ENCODE assay signal across 8 cellular contexts in the genomic region with DNA sequence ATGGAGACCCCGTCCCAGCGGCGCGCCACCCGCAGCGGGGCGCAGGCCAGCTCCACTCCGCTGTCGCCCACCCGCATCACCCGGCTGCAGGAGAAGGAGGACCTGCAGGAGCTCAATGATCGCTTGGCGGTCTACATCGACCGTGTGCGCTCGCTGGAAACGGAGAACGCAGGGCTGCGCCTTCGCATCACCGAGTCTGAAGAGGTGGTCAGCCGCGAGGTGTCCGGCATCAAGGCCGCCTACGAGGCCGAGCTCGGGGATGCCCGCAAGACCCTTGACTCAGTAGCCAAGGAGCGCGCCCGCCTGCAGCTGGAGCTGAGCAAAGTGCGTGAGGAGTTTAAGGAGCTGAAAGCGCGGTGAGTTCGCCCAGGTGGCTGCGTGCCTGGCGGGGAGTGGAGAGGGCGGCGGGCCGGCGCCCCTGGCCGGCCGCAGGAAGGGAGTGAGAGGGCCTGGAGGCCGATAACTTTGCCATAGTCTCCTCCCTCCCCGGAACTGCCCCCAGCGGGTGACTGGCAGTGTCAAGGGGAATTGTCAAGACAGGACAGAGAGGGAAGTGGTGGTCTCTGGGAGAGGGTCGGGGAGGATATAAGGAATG. TPM values are rescaled to one million over a fixed set of nuclear protein-coding genes. Genes with fewer than 3 reads are reported as not detected.
DNase-seq lines count a peak whose midpoint lies in the region; ATAC-seq and TF ChIP-seq lines count a peak whose summit lies in the region.

No MANE protein-coding gene starts in this region.

- TF ChIP-seq CTCF in AG09309 (IDR thresholded peaks at IDR 0.05; ENCODE audit: control insufficient read depth, insufficient read depth, low read depth, low read length, missing control alignments): no peak
- TF ChIP-seq CTCF in brain (conservative IDR thresholded peaks at IDR 0.05): no peak
- no peak for TF ChIP-seq CTCF in kidney epithelial cell (IDR thresholded peaks at IDR 0.05; ENCODE audit: insufficient read depth, low read length, poor library complexity, severe bottlenecking)

- DNase-seq in AG09309 (ENCODE audit: low read depth) (no peak), NCI-H526 treated with DMSO at 0.1 percent for 48 hours (lab: John Stamatoyannopoulos, UW) (peak; percentile 57), kidney epithelial cell (ENCODE audit: low read depth) (no peak), NCI-H2196 treated with DMSO at 0.1 percent for 48 hours (lab: John Stamatoyannopoulos, UW; ENCODE audit: unreplicated experiment) (no peak)
- DNase-seq in stimulated activated naive CD8-positive, alpha-beta T cell treated with anti-CD3 and anti-CD28 coated beads, Interleukin-15, amount 100 ng/mL, for 72 hours: peak in 1 of 2 donors; percentile 27

- H3K4me3 ChIP-seq in AG09309 (ENCODE audit: control insufficient read depth, low read depth, low read length) (peak overlapping the region; percentile 93), kidney epithelial cell (ENCODE audit: low read depth, low read length) (peak overlapping the region; percentile 67)

- H3K4me1 Mint-ChIP-seq in brain: peaks cover 75% of the 10 kb centered on the region
- peaks cover 48% of the 10 kb centered on the region for H3K4me1 Mint-ChIP-seq in stimulated activated naive CD8-positive, alpha-beta T cell treated with anti-CD3 and anti-CD28 coated beads, Interleukin-15, amount 100 ng/mL, for 72 hours

- peaks cover 27% of the 10 kb centered on the region for H3K36me3 Mint-ChIP-seq in brain

- no peaks in the 10 kb centered on the region for H3K36me3 ChIP-seq in kidney epithelial cell (ENCODE audit: control insufficient read depth, insufficient read depth, low read length)

- peaks cover 4% of the 10 kb centered on the region for H3K27me3 Mint-ChIP-seq in brain
- peaks cover 40% of the 10 kb centered on the region for H3K27me3 Mint-ChIP-seq in stimulated activated naive CD8-positive, alpha-beta T cell treated with anti-CD3 and anti-CD28 coated beads, Interleukin-15, amount 100 ng/mL, for 72 hours

- peak overlapping the region; percentile 84 to 99 (median 92) for H3K27ac Mint-ChIP-seq in brain
- H3K27ac Mint-ChIP-seq in stimulated activated naive CD8-positive, alpha-beta T cell treated with anti-CD3 and anti-CD28 coated beads, Interleukin-15, amount 100 ng/mL, for 72 hours: peak overlapping the region; percentile 5 to 87

- H3K4me3 Mint-ChIP-seq in brain: peak overlapping the region; percentile 83 to 95 (median 90)
- H3K4me3 Mint-ChIP-seq in stimulated activated naive CD8-positive, alpha-beta T cell treated with anti-CD3 and anti-CD28 coated beads, Interleukin-15, amount 100 ng/mL, for 72 hours: peak overlapping the region; percentile 94

- peak; percentile 20 for ATAC-seq in GM19395 (IDR thresholded peaks at IDR 0.05; ENCODE audit: unreplicated experiment)
- peak; percentile 27 for ATAC-seq in stimulated activated naive CD8-positive, alpha-beta T cell treated with anti-CD3 and anti-CD28 coated beads, Interleukin-15, amount 100 ng/mL, for 72 hours
- ATAC-seq in HG03442 (IDR thresholded peaks at IDR 0.05; ENCODE audit: unreplicated experiment): no peak

- no peaks in the 10 kb centered on the region for H3K9me3 Mint-ChIP-seq in brain
- H3K9me3 Mint-ChIP-seq in stimulated activated naive CD8-positive, alpha-beta T cell treated with anti-CD3 and anti-CD28 coated beads, Interleukin-15, amount 100 ng/mL, for 72 hours: no peaks in the 10 kb centered on the region

- H3K27me3 ChIP-seq in kidney epithelial cell (ENCODE audit: control insufficient read depth, insufficient read depth, low read length): no peaks in the 10 kb centered on the region

RNA-seq across cellular contexts. Expression of gene LMNA, which starts 0.5 kb away (rescaled TPM):
- polyA plus RNA-seq in brain (ENCODE audit: insufficient read depth, low read depth, low replicate concordance): 55.1 TPM
- total RNA-seq in kidney epithelial cell: 251 and 280 TPM in 2 replicates

RNA-seq across cellular contexts. Expression of gene MEX3A, which starts 32.8 kb away (rescaled TPM):
- 91.7 TPM for polyA plus RNA-seq in brain (ENCODE audit: insufficient read depth, low read depth, low replicate concordance)
- 34.5 and 34.6 TPM in 2 replicates for total RNA-seq in kidney epithelial cell

RNA-seq across cellular contexts. Expression of gene SEMA4A, which starts 38.4 kb away (rescaled TPM):
- polyA plus RNA-seq in brain (ENCODE audit: insufficient read depth, low read depth, low replicate concordance): 6.6 TPM
- 2.6 and 3.8 TPM in 2 replicates for total RNA-seq in kidney epithelial cell

RNA-seq across cellular contexts. Expression of gene RAB25, which starts 54.1 kb away (rescaled TPM):
- polyA plus RNA-seq in brain (ENCODE audit: insufficient read depth, low read depth, low replicate concordance): 113 TPM
- total RNA-seq in kidney epithelial cell: 30.4 and 46.0 TPM in 2 replicates
